ENCODE assay signal across 12 cellular contexts in genomic region chr10:13834581-13835286, GRCh38.
A peak's percentile ranks its signal among the peaks of the same experiment; 100 is the strongest.
DNase-seq lines count a peak whose midpoint lies in the region; ATAC-seq and TF ChIP-seq lines count a peak whose summit lies in the region.
"Had no signal": no experiment of that assay in that cellular context is flagged by ENCODE, and none has a peak within 500 bp of the region (broad histone marks: within the 10 kb centered on the region; RNA-seq: fewer than 3 reads in every experiment).

No MANE protein-coding gene starts in this region.

- H2AFZ ChIP-seq in OCI-LY7 (ENCODE audit: low read length), result peak overlapping the region; percentile 42; the same call in 1 of the 2 replicates

- H4K20me1 ChIP-seq in OCI-LY7 (ENCODE audit: insufficient read depth, low read length), result no peaks in the 10 kb centered on the region

- H3K79me2 ChIP-seq in OCI-LY7 (ENCODE audit: insufficient read depth, low read depth, low read length), result no peaks in the 10 kb centered on the region

- H3K27me3 ChIP-seq in muscle layer of colon (ENCODE audit: control insufficient read depth in 1 of 2, insufficient read depth in 2 of 2, low read length in 2 of 2), result no peaks in the 10 kb centered on the region
- H3K27me3 ChIP-seq: uterus had no signal

- TF ChIP-seq CTCF in OCI-LY7 (conservative IDR thresholded peaks at IDR 0.05; ENCODE audit: low read length), result no peak

- no peak overlapping the region for H3K9ac ChIP-seq in muscle layer of colon (ENCODE audit: low read length)

- peak; percentile 58 for DNase-seq in Ammon's horn (ENCODE audit: low spot score)
- DNase-seq in OCI-LY7 (ENCODE audit: low spot score), result no peak
- peak; percentile 16 for DNase-seq in fibroblast of peridontal ligament (ENCODE audit: extremely low read depth)
- no peak for DNase-seq in HuH-7 (ENCODE audit: low spot score)
- no peak for DNase-seq in G401 (ENCODE audit: low spot score)
- no peak for DNase-seq in activated CD4-positive, alpha-beta T cell treated with anti-CD3 and anti-CD28 coated beads for 1 hour
- DNase-seq: activated B cell treated with CpG ODN at 0.5 μM for 24 hours; activated naive CD8-positive, alpha-beta T cell treated with anti-CD3 and anti-CD28 coated beads for 36 hours; NCI-H524 treated with DMSO at 0.1 percent for 48 hours; uterus had no signal

- H3K4me3 ChIP-seq in OCI-LY7 (ENCODE audit: low read depth, low read length, poor library complexity, severe bottlenecking) (no peak overlapping the region), muscle layer of colon (ENCODE audit: low read depth in 1 of 2, low read length in 2 of 2) (no peak overlapping the region)
- H3K4me3 ChIP-seq: uterus had no signal

- no TSS peak for BruUV-seq in OCI-LY7 (replicated peaks; lab: Mats Ljungman, UMichigan)

- H3K36me3 ChIP-seq in OCI-LY7 (ENCODE audit: insufficient read depth, low read length), result no peaks in the 10 kb centered on the region
- no peaks in the 10 kb centered on the region for H3K36me3 ChIP-seq in muscle layer of colon (ENCODE audit: insufficient read depth, low read length)
- H3K36me3 ChIP-seq: uterus had no signal

- H3K4me1 ChIP-seq in OCI-LY7 (ENCODE audit: insufficient read depth, low read length, poor library complexity, severe bottlenecking) (peaks cover 37% of the 10 kb centered on the region), muscle layer of colon (ENCODE audit: insufficient read depth, low read length) (peaks cover 50% of the 10 kb centered on the region)

- intact Hi-C loops in OCI-LY7 (cut with micrococcal nuclease; ENCODE audit: unreplicated experiment), result no loop called here

- H3K27ac ChIP-seq in OCI-LY7 (ENCODE audit: low read depth, low read length, poor library complexity, severe bottlenecking) (no peak overlapping the region), muscle layer of colon (ENCODE audit: low read depth, low read length) (peak overlapping the region; percentile 3)

- H3K9me3 ChIP-seq in OCI-LY7 (ENCODE audit: low read length) (no peaks in the 10 kb centered on the region), muscle layer of colon (ENCODE audit: low read length) (no peaks in the 10 kb centered on the region)
- H3K9me3 ChIP-seq: uterus had no signal

- no peaks in the 10 kb centered on the region for H3K9me2 ChIP-seq in OCI-LY7 (ENCODE audit: insufficient read depth, low read length)

- POLR2A ChIA-PET in OCI-LY7 (lab: Charles Lee), result interaction anchor here (0.6 kb wide), 1 partner anchor 222 kb away, joined by 3 read pairs; no protein-coding TSS in a partner anchor

- no peak for ATAC-seq in HG02981 (IDR thresholded peaks at IDR 0.05; ENCODE audit: unreplicated experiment)

- in situ Hi-C loops in G401 (cut with HindIII; ENCODE audit: low sequenced_read_pairs), result no loop called here

- H3K4me2 ChIP-seq in OCI-LY7 (ENCODE audit: low read length), result no peak overlapping the region

- CTCF ChIA-PET in OCI-LY7 (lab: Charles Lee; ENCODE audit: unreplicated experiment), result no interaction called here

Comparison
In these comparisons a context has a peak if more than half of its experiments do, and no peak if none do; other contexts are left out.
1. DNase-seq: peak in Ammon's horn (single experiment) and fibroblast of peridontal ligament (single experiment); none in OCI-LY7 (single experiment), HuH-7 (single experiment), G401 (single experiment) and activated CD4-positive, alpha-beta T cell treated with anti-CD3 and anti-CD28 coated beads for 1 hour (single experiment).